In the genomic region with DNA sequence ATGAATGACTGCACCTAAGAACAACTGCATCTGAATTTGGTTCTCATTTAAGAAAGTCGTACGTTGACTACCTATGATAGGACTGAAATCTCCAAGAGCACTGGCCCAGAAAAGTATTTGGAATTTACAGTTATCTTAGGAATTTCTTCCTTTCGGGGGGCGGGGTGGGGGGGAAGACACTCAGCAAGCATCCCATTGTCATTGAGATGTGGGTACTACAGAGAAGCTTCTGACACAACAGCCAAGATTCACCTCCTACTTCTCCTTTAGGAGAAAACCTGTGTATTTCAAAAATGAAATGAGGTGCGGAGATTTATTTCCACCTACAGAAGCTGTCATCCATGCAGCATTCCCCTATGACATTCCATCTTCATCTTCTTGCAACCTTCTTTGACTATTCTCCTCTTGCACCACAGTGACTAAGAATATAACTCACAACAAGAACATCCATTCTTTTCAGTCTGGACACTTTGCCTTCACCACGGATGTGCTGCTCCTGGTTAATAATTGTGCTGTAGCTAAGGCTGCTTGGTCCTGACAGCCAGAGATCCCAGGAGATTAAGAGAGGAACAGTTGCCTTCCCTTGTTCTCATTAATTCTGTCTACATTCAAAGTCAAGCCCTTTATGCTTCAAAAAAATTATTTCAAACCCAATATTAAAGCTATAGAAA, we compare ENCODE assay signal across 1 cellular context.
TF ChIP-seq lines count a peak whose summit lies in the region.

No MANE protein-coding gene starts in this region.

TF ChIP-seq in WTC11, 78 proteins besides CTCF, POLR2A, EP300 and RAD21 (continued from another document):
- TF ChIP-seq, protein P1, sequence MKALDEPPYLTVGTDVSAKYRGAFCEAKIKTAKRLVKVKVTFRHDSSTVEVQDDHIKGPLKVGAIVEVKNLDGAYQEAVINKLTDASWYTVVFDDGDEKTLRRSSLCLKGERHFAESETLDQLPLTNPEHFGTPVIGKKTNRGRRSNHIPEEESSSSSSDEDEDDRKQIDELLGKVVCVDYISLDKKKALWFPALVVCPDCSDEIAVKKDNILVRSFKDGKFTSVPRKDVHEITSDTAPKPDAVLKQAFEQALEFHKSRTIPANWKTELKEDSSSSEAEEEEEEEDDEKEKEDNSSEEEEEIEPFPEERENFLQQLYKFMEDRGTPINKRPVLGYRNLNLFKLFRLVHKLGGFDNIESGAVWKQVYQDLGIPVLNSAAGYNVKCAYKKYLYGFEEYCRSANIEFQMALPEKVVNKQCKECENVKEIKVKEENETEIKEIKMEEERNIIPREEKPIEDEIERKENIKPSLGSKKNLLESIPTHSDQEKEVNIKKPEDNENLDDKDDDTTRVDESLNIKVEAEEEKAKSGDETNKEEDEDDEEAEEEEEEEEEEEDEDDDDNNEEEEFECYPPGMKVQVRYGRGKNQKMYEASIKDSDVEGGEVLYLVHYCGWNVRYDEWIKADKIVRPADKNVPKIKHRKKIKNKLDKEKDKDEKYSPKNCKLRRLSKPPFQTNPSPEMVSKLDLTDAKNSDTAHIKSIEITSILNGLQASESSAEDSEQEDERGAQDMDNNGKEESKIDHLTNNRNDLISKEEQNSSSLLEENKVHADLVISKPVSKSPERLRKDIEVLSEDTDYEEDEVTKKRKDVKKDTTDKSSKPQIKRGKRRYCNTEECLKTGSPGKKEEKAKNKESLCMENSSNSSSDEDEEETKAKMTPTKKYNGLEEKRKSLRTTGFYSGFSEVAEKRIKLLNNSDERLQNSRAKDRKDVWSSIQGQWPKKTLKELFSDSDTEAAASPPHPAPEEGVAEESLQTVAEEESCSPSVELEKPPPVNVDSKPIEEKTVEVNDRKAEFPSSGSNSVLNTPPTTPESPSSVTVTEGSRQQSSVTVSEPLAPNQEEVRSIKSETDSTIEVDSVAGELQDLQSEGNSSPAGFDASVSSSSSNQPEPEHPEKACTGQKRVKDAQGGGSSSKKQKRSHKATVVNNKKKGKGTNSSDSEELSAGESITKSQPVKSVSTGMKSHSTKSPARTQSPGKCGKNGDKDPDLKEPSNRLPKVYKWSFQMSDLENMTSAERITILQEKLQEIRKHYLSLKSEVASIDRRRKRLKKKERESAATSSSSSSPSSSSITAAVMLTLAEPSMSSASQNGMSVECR (CRISPR knock-in tag; IDR thresholded peaks at IDR 0.05; ENCODE audit: borderline replicate concordance) = no peak
- TF ChIP-seq EMX1 (CRISPR knock-in tag; IDR thresholded peaks at IDR 0.05) = no peak
- TF ChIP-seq, protein P2, sequence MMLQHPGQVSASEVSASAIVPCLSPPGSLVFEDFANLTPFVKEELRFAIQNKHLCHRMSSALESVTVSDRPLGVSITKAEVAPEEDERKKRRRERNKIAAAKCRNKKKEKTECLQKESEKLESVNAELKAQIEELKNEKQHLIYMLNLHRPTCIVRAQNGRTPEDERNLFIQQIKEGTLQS (CRISPR knock-in tag; conservative IDR thresholded peaks at IDR 0.05) = no peak
- TF ChIP-seq, protein P3, sequence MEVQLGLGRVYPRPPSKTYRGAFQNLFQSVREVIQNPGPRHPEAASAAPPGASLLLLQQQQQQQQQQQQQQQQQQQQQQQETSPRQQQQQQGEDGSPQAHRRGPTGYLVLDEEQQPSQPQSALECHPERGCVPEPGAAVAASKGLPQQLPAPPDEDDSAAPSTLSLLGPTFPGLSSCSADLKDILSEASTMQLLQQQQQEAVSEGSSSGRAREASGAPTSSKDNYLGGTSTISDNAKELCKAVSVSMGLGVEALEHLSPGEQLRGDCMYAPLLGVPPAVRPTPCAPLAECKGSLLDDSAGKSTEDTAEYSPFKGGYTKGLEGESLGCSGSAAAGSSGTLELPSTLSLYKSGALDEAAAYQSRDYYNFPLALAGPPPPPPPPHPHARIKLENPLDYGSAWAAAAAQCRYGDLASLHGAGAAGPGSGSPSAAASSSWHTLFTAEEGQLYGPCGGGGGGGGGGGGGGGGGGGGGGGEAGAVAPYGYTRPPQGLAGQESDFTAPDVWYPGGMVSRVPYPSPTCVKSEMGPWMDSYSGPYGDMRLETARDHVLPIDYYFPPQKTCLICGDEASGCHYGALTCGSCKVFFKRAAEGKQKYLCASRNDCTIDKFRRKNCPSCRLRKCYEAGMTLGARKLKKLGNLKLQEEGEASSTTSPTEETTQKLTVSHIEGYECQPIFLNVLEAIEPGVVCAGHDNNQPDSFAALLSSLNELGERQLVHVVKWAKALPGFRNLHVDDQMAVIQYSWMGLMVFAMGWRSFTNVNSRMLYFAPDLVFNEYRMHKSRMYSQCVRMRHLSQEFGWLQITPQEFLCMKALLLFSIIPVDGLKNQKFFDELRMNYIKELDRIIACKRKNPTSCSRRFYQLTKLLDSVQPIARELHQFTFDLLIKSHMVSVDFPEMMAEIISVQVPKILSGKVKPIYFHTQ (CRISPR knock-in tag; IDR thresholded peaks at IDR 0.05) = no peak
- TF ChIP-seq, protein P4, sequence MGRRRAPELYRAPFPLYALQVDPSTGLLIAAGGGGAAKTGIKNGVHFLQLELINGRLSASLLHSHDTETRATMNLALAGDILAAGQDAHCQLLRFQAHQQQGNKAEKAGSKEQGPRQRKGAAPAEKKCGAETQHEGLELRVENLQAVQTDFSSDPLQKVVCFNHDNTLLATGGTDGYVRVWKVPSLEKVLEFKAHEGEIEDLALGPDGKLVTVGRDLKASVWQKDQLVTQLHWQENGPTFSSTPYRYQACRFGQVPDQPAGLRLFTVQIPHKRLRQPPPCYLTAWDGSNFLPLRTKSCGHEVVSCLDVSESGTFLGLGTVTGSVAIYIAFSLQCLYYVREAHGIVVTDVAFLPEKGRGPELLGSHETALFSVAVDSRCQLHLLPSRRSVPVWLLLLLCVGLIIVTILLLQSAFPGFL (CRISPR knock-in tag; IDR thresholded peaks at IDR 0.05; ENCODE audit: borderline replicate concordance) = no peak
